ENCODE assay signal across 1 cellular context in genomic region chr2:950627-950992, GRCh38.
TF ChIP-seq lines count a peak whose summit lies in the region.

Gene SNTG2 (plus strand): TSS chr2:950849. CDS start chr2:950997, 148 bp downstream.

TF ChIP-seq in WTC11, 78 proteins besides CTCF, POLR2A, EP300 and RAD21 (continued from another document):
- TF ChIP-seq ZNF416 (CRISPR knock-in tag; IDR thresholded peaks at IDR 0.05) (0 out of 2 replicates have a peak, but pooled peaks have one; percentile 31), ZBTB21 (CRISPR knock-in tag; IDR thresholded peaks at IDR 0.05; ENCODE audit: borderline replicate concordance) (no peak), ELF4 (CRISPR knock-in tag; IDR thresholded peaks at IDR 0.05; ENCODE audit: low read depth) (no peak), SP1 (CRISPR knock-in tag; conservative IDR thresholded peaks at IDR 0.05) (peak; percentile 81), ARID4B (CRISPR knock-in tag; IDR thresholded peaks at IDR 0.05; ENCODE audit: borderline replicate concordance) (no peak)
